In genomic region chr1:49544615-49545014, GRCh38 we compare ENCODE assay signal across 34 cellular contexts.
"Had no signal": no experiment of that assay in that cellular context is flagged by ENCODE, and none has a peak within 500 bp of the region (broad histone marks: within the 10 kb centered on the region; RNA-seq: fewer than 3 reads in every experiment).

No MANE protein-coding gene starts in this region.

- DNase-seq: Karpas-422, Kasumi-1, KG1, MG63, MV-4-11, NCI-H1048, NCI-H1092, NCI-H1092 treated with DMSO at 0.1 percent for 48 hours, NCI-H1105, NCI-H1105 treated with DMSO at 0.1 percent for 48 hours, NCI-H1417, NCI-H1417 treated with DMSO at 0.1 percent for 48 hours, NCI-H1436, NCI-H1436 treated with DMSO at 0.1 percent for 48 hours, NCI-H146, NCI-H1694, NCI-H1694 treated with DMSO at 0.1 percent for 48 hours, NCI-H187, NCI-H187 treated with DMSO at 0.1 percent for 48 hours, NCI-H1930, NCI-H2029, NCI-H2029 treated with DMSO at 0.1 percent for 48 hours, NCI-H2081, NCI-H2081 treated with DMSO at 0.1 percent for 48 hours, NCI-H2107, NCI-H2171, NCI-H2171 treated with DMSO at 0.1 percent for 48 hours, NCI-H2227 treated with DMSO at 0.1 percent for 48 hours, NCI-H226, NCI-H345, NCI-H446, NCI-H446 treated with DMSO at 0.1 percent for 48 hours, NCI-H510A had no signal

- H3K4me2 ChIP-seq: KMS-11 had no signal

- H3K4me3 ChIP-seq: MG63 had no signal

- H3K27ac ChIP-seq: KMS-11 had no signal

- H3K9me3 ChIP-seq: MG63 had no signal

- H3K9ac ChIP-seq: KMS-11 had no signal

- H3K27me3 ChIP-seq: MG63 had no signal

- H3K36me3 ChIP-seq: MG63 had no signal
